Comparison of ENCODE assay signal across 1 cellular context in the genomic region with DNA sequence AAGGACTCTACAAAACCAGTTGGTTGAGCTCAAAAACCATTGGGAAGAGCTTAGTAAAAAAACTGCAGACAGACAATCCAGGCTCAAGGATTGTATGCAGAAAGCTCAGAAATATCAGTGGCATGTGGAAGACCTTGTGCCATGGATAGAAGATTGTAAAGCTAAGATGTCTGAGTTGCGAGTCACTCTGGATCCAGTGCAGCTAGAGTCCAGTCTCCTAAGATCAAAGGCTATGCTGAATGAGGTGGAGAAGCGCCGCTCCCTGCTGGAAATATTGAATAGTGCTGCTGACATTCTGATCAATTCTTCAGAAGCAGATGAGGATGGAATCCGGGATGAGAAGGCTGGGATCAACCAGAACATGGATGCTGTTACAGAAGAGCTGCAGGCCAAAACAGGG.
TF ChIP-seq lines count a peak whose summit lies in the region.

No MANE protein-coding gene starts in this region.

TF ChIP-seq in A549, 52 proteins besides CTCF, POLR2A, EP300 and RAD21 (continued from another document):
- no peak for TF ChIP-seq REST (IDR thresholded peaks at IDR 0.05)
- no peak for TF ChIP-seq BHLHE40 (IDR thresholded peaks at IDR 0.05; ENCODE audit: low read depth, low read length)
- TF ChIP-seq NPAS2 (CRISPR knock-in tag; IDR thresholded peaks at IDR 0.05; ENCODE audit: borderline replicate concordance), result no peak
- no peak for TF ChIP-seq EHF (CRISPR knock-in tag; IDR thresholded peaks at IDR 0.05)
- no peak for TF ChIP-seq KDM1A (IDR thresholded peaks at IDR 0.05; ENCODE audit: low read depth)
- TF ChIP-seq KDM5A (IDR thresholded peaks at IDR 0.05), result no peak
- no peak for TF ChIP-seq NR3C1 (IDR thresholded peaks at IDR 0.05)
- no peak for TF ChIP-seq PHF8 (IDR thresholded peaks at IDR 0.05; ENCODE audit: borderline replicate concordance, low read depth)
